9 cellular contexts compared by ENCODE assay signal in genomic region chr15:39629376-39629775, GRCh38. TPM values are rescaled to one million over a fixed set of nuclear protein-coding genes. Genes with fewer than 3 reads are reported as not detected.
DNase-seq lines count a peak whose midpoint lies in the region; ATAC-seq and TF ChIP-seq lines count a peak whose summit lies in the region.
"Had no signal": no experiment of that assay in that cellular context is flagged by ENCODE, and none has a peak within 500 bp of the region (broad histone marks: within the 10 kb centered on the region; RNA-seq: fewer than 3 reads in every experiment).

No MANE protein-coding gene starts in this region.

- no peak overlapping the region for H3K27ac ChIP-seq in IMR-90 (ENCODE audit: insufficient read depth, low read length)

- peak; percentile 43 for DNase-seq in IMR-90
- DNase-seq in activated CD4-positive, alpha-beta memory T cell treated with anti-CD3 and anti-CD28 coated beads for 36 hours = peak; percentile 86
- peak; percentile 52 for DNase-seq in effector CD4-positive, alpha-beta T cell
- DNase-seq in stimulated activated CD4-positive, alpha-beta T cell treated with anti-CD3 and anti-CD28 coated beads, TNF-alpha, amount 100 ng/mL, for 48 hours (ENCODE audit: low read depth in 3 of 3) = peak in 2 of 3 donors; percentile 35 to 51
- DNase-seq in NCI-H345 treated with DMSO at 0.1 percent for 48 hours (lab: John Stamatoyannopoulos, UW; ENCODE audit: unreplicated experiment) = no peak
- DNase-seq: NCI-H2081 treated with DMSO at 0.1 percent for 48 hours had no signal

- H3K36me3 Mint-ChIP-seq in activated CD4-positive, alpha-beta memory T cell treated with anti-CD3 and anti-CD28 coated beads for 36 hours = peaks cover 11% of the 10 kb centered on the region

- 50% methylated on average over 2 of the region's 5 CpGs; no CpG with 5 or more reads in 1 of the 2 experiments for WGBS in IMR-90 (ENCODE audit: extremely low coverage in 2 of 2, insufficient read length in 1 of 2), 2 experiments

- H4K5ac ChIP-seq in IMR-90 (ENCODE audit: low read depth, low read length) = no peak overlapping the region

- no peak overlapping the region for H3K4ac ChIP-seq in IMR-90 (ENCODE audit: low read depth, low read length)

- H2AK5ac ChIP-seq in IMR-90 (ENCODE audit: low read depth, low read length) = 0 out of 2 replicates have a peak overlapping the region, but pooled peaks have one; percentile 39

- peaks cover 65% of the 10 kb centered on the region for H3K4me1 Mint-ChIP-seq in activated CD4-positive, alpha-beta memory T cell treated with anti-CD3 and anti-CD28 coated beads for 36 hours (ENCODE audit: low read depth)

- H3K79me1 ChIP-seq in IMR-90 (ENCODE audit: low read depth in 1 of 2, low read length in 2 of 2) = peaks cover 0 to 5% of the 10 kb centered on the region in 2 experiments; a peak in 1 of 4 replicates

- peak overlapping the region; percentile 10; the same call in 1 of the 2 replicates for H2BK120ac ChIP-seq in IMR-90 (ENCODE audit: low read depth, low read length)

- no peak for TF ChIP-seq RAD21 in IMR-90 (IDR thresholded peaks at IDR 0.05; ENCODE audit: low read length)

- no peak overlapping the region for H3K56ac ChIP-seq in IMR-90 (ENCODE audit: extremely low read depth, insufficient read depth, low read length)

- peaks cover 26% of the 10 kb centered on the region for H3K4me1 ChIP-seq in IMR-90 (ENCODE audit: control insufficient read depth, insufficient read depth, low read length)

- peak overlapping the region; percentile 6 for H3K4me3 Mint-ChIP-seq in activated CD4-positive, alpha-beta memory T cell treated with anti-CD3 and anti-CD28 coated beads for 36 hours

- no TSS peak for BruUV-seq in IMR-90 (replicated peaks; lab: Mats Ljungman, UMichigan)

- H3K27me3 Mint-ChIP-seq in activated CD4-positive, alpha-beta memory T cell treated with anti-CD3 and anti-CD28 coated beads for 36 hours = no peaks in the 10 kb centered on the region

- no peak overlapping the region for H3K4me2 ChIP-seq in IMR-90 (ENCODE audit: low read depth, low read length)

- TF ChIP-seq CTCF in IMR-90 (conservative IDR thresholded peaks at IDR 0.05; ENCODE audit: low read depth, low read length) = no peak

- no peak overlapping the region; a peak in 1 of 4 replicates for H4K8ac ChIP-seq in IMR-90 (ENCODE audit: low read depth in 2 of 2, low read length in 2 of 2)

- no peaks in the 10 kb centered on the region; the same call in 1 of the 2 replicates for H3K9me3 ChIP-seq in IMR-90 (ENCODE audit: control insufficient read depth, insufficient read depth, low read length)

- no peak overlapping the region for H3K4me3 ChIP-seq in IMR-90 (ENCODE audit: insufficient read depth, low read depth, low read length)

- in situ Hi-C loops in IMR-90 (cut with MboI; ENCODE audit: low sequenced_read_pairs) = no loop called here

- TF ChIP-seq POLR2A in IMR-90 (IDR thresholded peaks at IDR 0.05; ENCODE audit: low read depth, low read length) = no peak

- peaks cover 23% of the 10 kb centered on the region for H3K9me1 ChIP-seq in IMR-90 (ENCODE audit: insufficient read depth, low read length)

- H2BK15ac ChIP-seq in IMR-90 (ENCODE audit: low read depth, low read length) = peak overlapping the region; percentile 13; the same call in 1 of the 3 replicates

- dilution Hi-C loops in IMR-90 (cut with HindIII; ENCODE audit: low sequenced_read_pairs, unreplicated experiment) = no loop called here

- POLR2A ChIA-PET in IMR-90 (lab: Charles Lee; ENCODE audit: unreplicated experiment) = no interaction called here
- POLR2A ChIA-PET in activated CD4-positive, alpha-beta memory T cell treated with anti-CD3 and anti-CD28 coated beads for 36 hours (lab: Charles Lee) = interaction anchor here (0.7 to 1.1 kb wide), 3 partner anchors 12 to 36 kb away, joined by 3 to 7 read pairs (median 3); no protein-coding TSS in a partner anchor

- CTCF ChIA-PET in IMR-90 (lab: Yijun Ruan, JAX) = interaction anchor here (1.0 kb wide), 1 partner anchor 12 kb away, joined by 4 read pairs; no protein-coding TSS in a partner anchor
- CTCF ChIA-PET in activated CD4-positive, alpha-beta memory T cell treated with anti-CD3 and anti-CD28 coated beads for 36 hours (lab: Charles Lee) = interaction anchor here (0.8 to 3.5 kb wide), 5 partner anchors 15 to 127 kb away, joined by 3 to 20 read pairs (median 3); partner anchors contain the start of gene THBS1

- ATAC-seq in IMR-90 (ENCODE audit: low read depth) (no peak), GM21515 (IDR thresholded peaks at IDR 0.05; ENCODE audit: unreplicated experiment) (no peak), HG03095 (IDR thresholded peaks at IDR 0.05; ENCODE audit: unreplicated experiment) (no peak), HG02610 (IDR thresholded peaks at IDR 0.05; ENCODE audit: unreplicated experiment) (no peak)

- H2BK5ac ChIP-seq in IMR-90 (ENCODE audit: low read depth, low read length, poor library complexity, severe bottlenecking) = no peak overlapping the region

- intact Hi-C loops in IMR-90 (cut with micrococcal nuclease) = no loop called here
- intact Hi-C loops in activated CD4-positive, alpha-beta memory T cell treated with anti-CD3 and anti-CD28 coated beads for 36 hours (cut with micrococcal nuclease) = loop anchor here (1.0 to 5.0 kb wide), 4 partner anchors 14 to 1067 kb away; partner anchors contain the start of gene GPR176

- H3K27me3 ChIP-seq in IMR-90 (ENCODE audit: control insufficient read depth, insufficient read depth, low read length) = no peaks in the 10 kb centered on the region

- no peaks in the 10 kb centered on the region for H4K20me1 ChIP-seq in IMR-90 (ENCODE audit: insufficient read depth, low read length)

- H3K23ac ChIP-seq in IMR-90 (ENCODE audit: low read depth, low read length) = no peak overlapping the region

- no peak overlapping the region for H4K91ac ChIP-seq in IMR-90 (ENCODE audit: insufficient read depth, low read depth, low read length)

- no peaks in the 10 kb centered on the region for H3K36me3 ChIP-seq in IMR-90 (ENCODE audit: control insufficient read depth, insufficient read depth, low read length)

- peak overlapping the region; percentile 85 for H3K27ac Mint-ChIP-seq in activated CD4-positive, alpha-beta memory T cell treated with anti-CD3 and anti-CD28 coated beads for 36 hours

- H2AK9ac ChIP-seq in IMR-90 (replicated peaks; ENCODE audit: low read depth, low read length, poor library complexity) = no peak overlapping the region

- H3K14ac ChIP-seq in IMR-90 (replicated peaks; ENCODE audit: low read depth, low read length) = no peak overlapping the region; the same call in 1 of the 2 replicates

- H3K18ac ChIP-seq in IMR-90 (ENCODE audit: low read depth, low read length) = no peak overlapping the region

- no peak overlapping the region for H2BK20ac ChIP-seq in IMR-90 (ENCODE audit: low read depth, low read length)

- H3K9ac ChIP-seq in IMR-90 (ENCODE audit: low read depth, low read length) = no peak overlapping the region

- peaks cover 6% of the 10 kb centered on the region for H3K9me3 Mint-ChIP-seq in activated CD4-positive, alpha-beta memory T cell treated with anti-CD3 and anti-CD28 coated beads for 36 hours

- no peak overlapping the region for H2AFZ ChIP-seq in IMR-90 (replicated peaks; ENCODE audit: low read length, poor library complexity)

TF ChIP-seq in IMR-90, 13 proteins besides CTCF, POLR2A, EP300 and RAD21:
- TF ChIP-seq USF2 (IDR thresholded peaks at IDR 0.05; ENCODE audit: low read depth, low read length) (peak; percentile 14; the same call in 1 of the 2 replicates), BHLHE40 (IDR thresholded peaks at IDR 0.05; ENCODE audit: low read depth, low read length) (0 out of 2 replicates have a peak, but pooled peaks have one; percentile 14), RCOR1 (IDR thresholded peaks at IDR 0.05; ENCODE audit: insufficient replicate concordance, low read length) (no peak)

RNA-seq across cellular contexts. Expression of gene THBS1, which starts 48.5 kb away (rescaled TPM):
- 3,217 and 4,071 TPM in 2 replicates for total RNA-seq in IMR-90 (2012; rRNA removed)
- 1,562 and 1,711 TPM in 2 replicates for polyA plus RNA-seq in IMR-90 (2012; rRNA removed)
- polyA plus RNA-seq in IMR-90 (2012; cell fraction: cytosol; rRNA removed) = 567 and 904 TPM in 2 replicates
- 2,496 and 5,799 TPM in 2 replicates for polyA plus RNA-seq in IMR-90 (2012; cell fraction: nucleus; rRNA removed; ENCODE audit: low replicate concordance)
- total RNA-seq in activated CD4-positive, alpha-beta memory T cell treated with anti-CD3 and anti-CD28 coated beads for 36 hours = 1 to 10 TPM in 1 of 2 experiments, under 1 TPM in 1; 0.93 to 1.8 TPM

Comparison
In these comparisons a context has a peak if more than half of its experiments do, and no peak if none do; other contexts are left out.
1. RNA of gene THBS1, which starts 48.5 kb away (total RNA-seq): 3,217 to 4,071 TPM in IMR-90; 0.93 to 1.8 TPM in activated CD4-positive, alpha-beta memory T cell treated with anti-CD3 and anti-CD28 coated beads for 36 hours; every median in the first group is over 1,000 times any median in the second.